ENCODE assay signal across 15 cellular contexts in genomic region chr22:44098021-44098739, GRCh38.
A peak's percentile ranks its signal among the peaks of the same experiment; 100 is the strongest.
DNase-seq lines count a peak whose midpoint lies in the region; TF ChIP-seq lines count a peak whose summit lies in the region.
"Had no signal": no experiment of that assay in that cellular context is flagged by ENCODE, and none has a peak within 500 bp of the region (broad histone marks: within the 10 kb centered on the region; RNA-seq: fewer than 3 reads in every experiment).

No MANE protein-coding gene starts in this region.

- H3K4me2 ChIP-seq in GM23248 (ENCODE audit: unreplicated experiment) = no peak overlapping the region

- no peaks in the 10 kb centered on the region for H3K9me3 Mint-ChIP-seq in endothelial cell (ENCODE audit: unreplicated experiment)
- H3K9me3 Mint-ChIP-seq: CD4-positive, alpha-beta memory T cell had no signal

- no peaks in the 10 kb centered on the region for H4K20me1 ChIP-seq in GM23248 (ENCODE audit: insufficient read depth)

- CTCF ChIA-PET in HEK293 (lab: Yijun Ruan, JAX) = interaction anchor here (0.7 to 1.2 kb wide), 3 partner anchors 12 to 105 kb away, joined by 3 to 5 read pairs (median 3); no protein-coding TSS in a partner anchor

- no peak overlapping the region for H3K4me3 ChIP-seq in HEK293 (ENCODE audit: low read depth, low read length)
- H3K4me3 ChIP-seq in GM23248 = no peak overlapping the region
- H3K4me3 ChIP-seq: MG63 had no signal

- in situ Hi-C loops in GM23248 (cut with MboI) = no loop called here

- H3K9ac ChIP-seq in GM23248 = no peak overlapping the region

- no peak overlapping the region for H2AFZ ChIP-seq in GM23248

- H3K27me3 Mint-ChIP-seq in endothelial cell (ENCODE audit: unreplicated experiment) = peaks cover 7% of the 10 kb centered on the region
- H3K27me3 Mint-ChIP-seq: B cell; CD4-positive, alpha-beta memory T cell had no signal

- POLR2A ChIA-PET in HEK293 (lab: Yijun Ruan, JAX) = no interaction called here

- 95 to 96% methylated on average over 16 to 17 of the region's 17 CpGs for WGBS in GM23248 (ENCODE audit: low coverage in 1 of 2, low lambda C conversion rate in 2 of 2, missing lambda C conversion rate in 2 of 2), 2 experiments

- H3K4me1 ChIP-seq in HEK293 (ENCODE audit: control insufficient read depth, insufficient read depth, low read length) (no peaks in the 10 kb centered on the region), GM23248 (ENCODE audit: insufficient read depth) (no peaks in the 10 kb centered on the region)

- TF ChIP-seq CTCF in HEK293 (tag by site-specific recombination; IDR thresholded peaks at IDR 0.05) = no peak
- no peak for TF ChIP-seq CTCF in endothelial cell (IDR thresholded peaks at IDR 0.05; ENCODE audit: unreplicated experiment)

- H3K27ac Mint-ChIP-seq in endothelial cell (ENCODE audit: unreplicated experiment) = peak overlapping the region; percentile 24
- H3K27ac Mint-ChIP-seq: B cell had no signal

- peak; percentile 18 for DNase-seq in GF-D8 (lab: John Stamatoyannopoulos, UW)
- no peak for DNase-seq in endothelial cell (ENCODE audit: low spot score)
- peak; percentile 68 for DNase-seq in posterior vena cava (ENCODE audit: low spot score)
- DNase-seq in medulla oblongata (ENCODE audit: extremely low spot score) = no peak
- no peak for DNase-seq in GM23248
- DNase-seq in NCI-H748 treated with DMSO at 0.1 percent for 48 hours (lab: John Stamatoyannopoulos, UW) = no peak
- DNase-seq: CD4-positive, alpha-beta memory T cell; DMS79; MG63; NCI-H1105; NCI-H1930; NCI-H524 treated with DMSO at 0.1 percent for 48 hours; RPMI8226 had no signal

- H3K4me1 Mint-ChIP-seq in endothelial cell (ENCODE audit: unreplicated experiment) = no peaks in the 10 kb centered on the region
- H3K4me1 Mint-ChIP-seq: B cell; CD4-positive, alpha-beta memory T cell had no signal

- peaks cover 19% of the 10 kb centered on the region for H3K36me3 Mint-ChIP-seq in endothelial cell (ENCODE audit: low read depth, unreplicated experiment)

- H3K27ac ChIP-seq in HEK293 (ENCODE audit: extremely low read depth, low read depth, low read length) (no peak overlapping the region), GM23248 (no peak overlapping the region)

- no peaks in the 10 kb centered on the region for H3K27me3 ChIP-seq in GM23248 (replicated peaks; ENCODE audit: insufficient read depth)
- H3K27me3 ChIP-seq: MG63 had no signal

- H3K79me2 ChIP-seq in GM23248 (ENCODE audit: insufficient read depth) = no peaks in the 10 kb centered on the region

- H3F3A ChIP-seq in GM23248 (ENCODE audit: insufficient read depth) = no peaks in the 10 kb centered on the region

- intact Hi-C loops in posterior vena cava (cut with DNase I) = no loop called here

- no peaks in the 10 kb centered on the region for H3K9me2 ChIP-seq in GM23248 (ENCODE audit: insufficient read depth)

- peaks cover 0 to 23% of the 10 kb centered on the region in 2 experiments; a peak in 1 of 3 replicates for H3K36me3 ChIP-seq in HEK293 (ENCODE audit: control insufficient read depth in 2 of 2, insufficient read depth in 1 of 2, low read length in 2 of 2)
- H3K36me3 ChIP-seq in GM23248 (ENCODE audit: low read depth) = peaks cover 12% of the 10 kb centered on the region; the same call in 1 of the 2 replicates

- no peaks in the 10 kb centered on the region for H3K9me3 ChIP-seq in HEK293 (ENCODE audit: control insufficient read depth, insufficient read depth, low read depth, low read length)
- H3K9me3 ChIP-seq in GM23248 (ENCODE audit: low read depth) = no peaks in the 10 kb centered on the region
- H3K9me3 ChIP-seq: MG63 had no signal

- H3K4me3 Mint-ChIP-seq in endothelial cell (ENCODE audit: unreplicated experiment) = no peak overlapping the region
- H3K4me3 Mint-ChIP-seq: B cell; CD4-positive, alpha-beta memory T cell had no signal

TF ChIP-seq in HEK293, 187 proteins besides CTCF, POLR2A, EP300 and RAD21:
- TF ChIP-seq ZNF785 (tag by site-specific recombination; IDR thresholded peaks at IDR 0.05) (0 out of 2 replicates have a peak, but pooled peaks have one; percentile 13), ZIC2 (tag by site-specific recombination; IDR thresholded peaks at IDR 0.05) (peak; percentile 32; the same call in 1 of the 2 replicates), AEBP2 (tag by site-specific recombination; IDR thresholded peaks at IDR 0.05; ENCODE audit: borderline replicate concordance) (no peak)
TF ChIP-seq in HEK293: peak in this region for 2.

Comparison
In these comparisons a context has a peak if more than half of its experiments do, and no peak if none do; other contexts are left out.
1. DNase-seq: peak in GF-D8 (single experiment) and posterior vena cava (single experiment); none in endothelial cell (single experiment), medulla oblongata (single experiment), GM23248 (single experiment) and NCI-H748 treated with DMSO at 0.1 percent for 48 hours (single experiment).